10 cellular contexts compared by ENCODE assay signal in genomic region chr17:45127583-45128300, GRCh38. TPM values are rescaled to one million over a fixed set of nuclear protein-coding genes. Genes with fewer than 3 reads are reported as not detected.
DNase-seq lines count a peak whose midpoint lies in the region; ATAC-seq and TF ChIP-seq lines count a peak whose summit lies in the region.
"Had no signal": no experiment of that assay in that cellular context is flagged by ENCODE, and none has a peak within 500 bp of the region (broad histone marks: within the 10 kb centered on the region; RNA-seq: fewer than 3 reads in every experiment).

No MANE protein-coding gene starts in this region.

- TF ChIP-seq CTCF in left lung (IDR thresholded peaks at IDR 0.05) (no peak), tibial artery (IDR thresholded peaks at IDR 0.05) (no peak)

- DNase-seq in caudate nucleus (lab: John Stamatoyannopoulos, UW) (no peak), left lung (peak in 1 of 2 donors; percentile 81), tibial artery (peak; percentile 67 to 90), amygdala (lab: John Stamatoyannopoulos, UW) (no peak), NCI-H1436 treated with DMSO at 0.1 percent for 48 hours (lab: John Stamatoyannopoulos, UW) (no peak), MV-4-11 (lab: John Stamatoyannopoulos, UW) (no peak)
- DNase-seq: erythroblast, spleen had no signal

- peak; percentile 44; the same call in 1 of the 2 replicates for TF ChIP-seq EP300 in Ishikawa (IDR thresholded peaks at IDR 0.05; ENCODE audit: borderline replicate concordance)

- peak overlapping the region; percentile 70 for H3K27ac ChIP-seq in caudate nucleus (ENCODE audit: low read depth, low read length)
- peak overlapping the region; percentile 65 to 73 for H3K27ac ChIP-seq in left lung
- peak overlapping the region; percentile 98 to 99 for H3K27ac ChIP-seq in tibial artery

- H3K4me3 ChIP-seq in left lung = no peak overlapping the region
- H3K4me3 ChIP-seq in tibial artery = peak overlapping the region; percentile 21 to 37
- H3K4me3 ChIP-seq: spleen had no signal

- no peaks in the 10 kb centered on the region for H3K27me3 ChIP-seq in left lung
- H3K27me3 ChIP-seq in tibial artery = no peaks in the 10 kb centered on the region
- H3K27me3 ChIP-seq: spleen had no signal

- intact Hi-C loops in left lung (cut with DNase I) = loop anchor here in 1 of 2 donors (10.0 kb wide), 1 partner anchor 213 kb away; the partner anchor contains the start of gene GFAP
- intact Hi-C loops in tibial artery (cut with DNase I; ENCODE audit: low total_unique reads) = no loop called here

- H3K4me1 ChIP-seq in left lung = peaks cover 31 to 71% of the 10 kb centered on the region in 2 donors
- H3K4me1 ChIP-seq in tibial artery = peaks cover 0 to 81% (median 72%) of the 10 kb centered on the region in 4 donors

- H3K36me3 ChIP-seq in left lung = no peaks in the 10 kb centered on the region
- no peaks in the 10 kb centered on the region for H3K36me3 ChIP-seq in tibial artery
- H3K36me3 ChIP-seq: spleen had no signal

- ATAC-seq in left lung (peak; percentile 21), HG03095 (IDR thresholded peaks at IDR 0.05; ENCODE audit: unreplicated experiment) (no peak)

- TF ChIP-seq RAD21 in Ishikawa (IDR thresholded peaks at IDR 0.05; ENCODE audit: low read depth) = no peak

- no peaks in the 10 kb centered on the region for H3K9me3 ChIP-seq in left lung
- H3K9me3 ChIP-seq in tibial artery = no peaks in the 10 kb centered on the region
- H3K9me3 ChIP-seq: spleen had no signal

TF ChIP-seq in Ishikawa, 13 proteins besides CTCF, POLR2A, EP300 and RAD21:
- TF ChIP-seq EGR1 (IDR thresholded peaks at IDR 0.05) = no peak
- TF ChIP-seq CREB1 (IDR thresholded peaks at IDR 0.05; ENCODE audit: low read depth) = no peak
- TF ChIP-seq ZBTB7A (IDR thresholded peaks at IDR 0.05; ENCODE audit: low read depth) = peak; percentile 91; the same call in 1 of the 2 replicates
- TF ChIP-seq NFIC (IDR thresholded peaks at IDR 0.05) = peak; percentile 75
- TF ChIP-seq CEBPB (IDR thresholded peaks at IDR 0.05) = no peak
- 0 out of 2 replicates have a peak, but pooled peaks have one; percentile 16 for TF ChIP-seq YY1 (IDR thresholded peaks at IDR 0.05; ENCODE audit: low read depth)
- no peak for TF ChIP-seq TAF1 (IDR thresholded peaks at IDR 0.05; ENCODE audit: low read depth)
- peak; percentile 48 for TF ChIP-seq USF1 (IDR thresholded peaks at IDR 0.05)
- peak; percentile 60 for TF ChIP-seq TEAD4 (IDR thresholded peaks at IDR 0.05)
- no peak for TF ChIP-seq FOXM1 (IDR thresholded peaks at IDR 0.05; ENCODE audit: borderline replicate concordance, low read depth)
- TF ChIP-seq, protein P1, sequence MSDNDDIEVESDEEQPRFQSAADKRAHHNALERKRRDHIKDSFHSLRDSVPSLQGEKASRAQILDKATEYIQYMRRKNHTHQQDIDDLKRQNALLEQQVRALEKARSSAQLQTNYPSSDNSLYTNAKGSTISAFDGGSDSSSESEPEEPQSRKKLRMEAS (IDR thresholded peaks at IDR 0.05) = peak; percentile 11; the same call in 1 of the 2 replicates
- peak; percentile 70; the same call in 1 of the 2 replicates for TF ChIP-seq TCF12 (IDR thresholded peaks at IDR 0.05; ENCODE audit: low read depth)
- no peak for TF ChIP-seq REST (IDR thresholded peaks at IDR 0.05; ENCODE audit: low read depth)

RNA-seq across cellular contexts. Expression of gene PLCD3, which starts 4.6 kb away (rescaled TPM):
- 10 to 100 TPM; 41.0 to 49.1 TPM for total RNA-seq in left lung

RNA-seq across cellular contexts. Expression of gene ACBD4, which starts 7.7 kb away (rescaled TPM):
- total RNA-seq in left lung = 10 to 100 TPM; 10.6 to 15.7 TPM

RNA-seq across cellular contexts. Expression of gene HEXIM1, which starts 20.5 kb away (rescaled TPM):
- 10 to 100 TPM; 27.3 to 34.6 TPM for total RNA-seq in left lung

RNA-seq across cellular contexts. Expression of gene HEXIM2, which starts 33.9 kb away (rescaled TPM):
- 1 to 10 TPM; 5.4 to 6.0 TPM for total RNA-seq in left lung

Comparison
In these comparisons a context has a peak if more than half of its experiments do, and no peak if none do; other contexts are left out.
1. DNase-seq: peak in tibial artery (2 of 2); none in caudate nucleus (0 of 61), amygdala (0 of 56), NCI-H1436 treated with DMSO at 0.1 percent for 48 hours (single experiment) and MV-4-11 (single experiment).
2. H3K4me3 ChIP-seq: peak in tibial artery (2 of 2); none in left lung (0 of 2).
3. Peak in every context shown above with its lines, with median percentiles within 50 percentile points of each other: H3K27ac ChIP-seq.